ENCODE assay signal across 8 cellular contexts in the genomic region with DNA sequence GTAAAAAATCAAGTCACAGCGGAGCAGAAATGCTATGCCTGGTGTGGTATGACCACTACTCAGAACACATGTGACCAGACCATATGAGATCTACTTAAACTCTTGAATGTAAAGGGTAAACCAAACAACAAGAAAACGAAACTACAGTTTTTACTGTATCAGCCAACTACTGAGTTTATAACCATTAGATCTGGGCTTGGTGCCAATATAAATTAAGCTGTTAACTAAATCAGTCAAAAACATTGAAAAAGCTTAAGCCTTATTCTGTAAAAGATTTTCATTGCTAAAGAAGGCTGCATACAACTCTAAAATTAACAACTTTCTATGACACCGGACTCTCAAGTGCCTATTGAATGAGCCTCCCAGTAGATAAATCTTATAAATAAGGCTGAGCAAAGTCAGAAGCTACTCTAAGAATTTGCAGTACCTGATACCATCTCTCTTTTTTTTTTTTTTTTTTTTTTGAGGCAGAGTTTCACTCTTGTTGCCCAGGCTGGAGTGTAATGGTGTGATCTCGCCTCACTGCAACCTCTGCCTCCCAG. TPM values are rescaled to one million over a fixed set of nuclear protein-coding genes. Genes with fewer than 3 reads are reported as not detected.
DNase-seq lines count a peak whose midpoint lies in the region; TF ChIP-seq lines count a peak whose summit lies in the region.

No MANE protein-coding gene starts in this region.

- peaks cover 29% of the 10 kb centered on the region for H3K4me1 Mint-ChIP-seq in activated CD4-positive, alpha-beta T cell treated with anti-CD3 and anti-CD28 coated beads, Interleukin-2, amount 10 ng/mL, durations not matched to agents 7 days and 5 days
- peaks cover 55% of the 10 kb centered on the region for H3K4me1 Mint-ChIP-seq in nephron

- H3K27ac ChIP-seq in HEK293 (ENCODE audit: extremely low read depth, low read depth, low read length) (peak overlapping the region; percentile 58), substantia nigra (ENCODE audit: low read depth, low read length, poor library complexity, severe bottlenecking) (no peak overlapping the region)

- no peaks in the 10 kb centered on the region for H3K9me3 Mint-ChIP-seq in activated CD4-positive, alpha-beta T cell treated with anti-CD3 and anti-CD28 coated beads, Interleukin-2, amount 10 ng/mL, durations not matched to agents 7 days and 5 days
- no peaks in the 10 kb centered on the region for H3K9me3 Mint-ChIP-seq in nephron

- in situ Hi-C loops in astrocyte of the cerebellum (cut with HindIII; ENCODE audit: low sequenced_read_pairs) = no loop called here

- peak overlapping the region; percentile 84 for H3K27ac Mint-ChIP-seq in activated CD4-positive, alpha-beta T cell treated with anti-CD3 and anti-CD28 coated beads, Interleukin-2, amount 10 ng/mL, durations not matched to agents 7 days and 5 days
- peak overlapping the region; percentile 81 to 87 (median 86) for H3K27ac Mint-ChIP-seq in nephron

- peaks cover 2 to 5% of the 10 kb centered on the region in 2 experiments; a peak in 2 of 3 replicates for H3K36me3 ChIP-seq in HEK293 (ENCODE audit: control insufficient read depth in 2 of 2, insufficient read depth in 1 of 2, low read length in 2 of 2)
- H3K36me3 ChIP-seq in MG63 = no peaks in the 10 kb centered on the region
- no peaks in the 10 kb centered on the region for H3K36me3 ChIP-seq in H7 (replicated peaks; ENCODE audit: control insufficient read depth, insufficient read depth, low read length)

- H3K27me3 ChIP-seq in MG63 (no peaks in the 10 kb centered on the region), H7 (ENCODE audit: control insufficient read depth, insufficient read depth, low read length) (no peaks in the 10 kb centered on the region)

- H3K4me3 Mint-ChIP-seq in activated CD4-positive, alpha-beta T cell treated with anti-CD3 and anti-CD28 coated beads, Interleukin-2, amount 10 ng/mL, durations not matched to agents 7 days and 5 days = peak overlapping the region; percentile 65
- H3K4me3 Mint-ChIP-seq in nephron = peak overlapping the region in 1 of 3 experiments; percentile 26

- peaks cover 14% of the 10 kb centered on the region for H3K4me1 ChIP-seq in HEK293 (ENCODE audit: control insufficient read depth, insufficient read depth, low read length)

- POLR2A ChIA-PET in activated CD4-positive, alpha-beta T cell treated with anti-CD3 and anti-CD28 coated beads, Interleukin-2, amount 10 ng/mL, durations not matched to agents 7 days and 5 days (lab: Charles Lee) = interaction anchor here (0.6 kb wide), 1 partner anchor 12 kb away, joined by 3 read pairs; no protein-coding TSS in a partner anchor
- POLR2A ChIA-PET in HEK293 (lab: Yijun Ruan, JAX) = interaction anchor here (0.6 to 1.2 kb wide), 6 partner anchors 34 to 1165 kb away, joined by 3 to 8 read pairs (median 4); a partner anchor contains a TSS

- no peaks in the 10 kb centered on the region for H3K27me3 Mint-ChIP-seq in activated CD4-positive, alpha-beta T cell treated with anti-CD3 and anti-CD28 coated beads, Interleukin-2, amount 10 ng/mL, durations not matched to agents 7 days and 5 days
- no peaks in the 10 kb centered on the region for H3K27me3 Mint-ChIP-seq in nephron (ENCODE audit: low read depth)

- TF ChIP-seq CTCF in HEK293 (tag by site-specific recombination; IDR thresholded peaks at IDR 0.05) (no peak), astrocyte of the cerebellum (IDR thresholded peaks at IDR 0.05; ENCODE audit: low read depth, low read length, missing control alignments) (no peak), nephron (IDR thresholded peaks at IDR 0.05; ENCODE audit: unreplicated experiment in 3 of 3) (no peak)

- H3K36me3 Mint-ChIP-seq in activated CD4-positive, alpha-beta T cell treated with anti-CD3 and anti-CD28 coated beads, Interleukin-2, amount 10 ng/mL, durations not matched to agents 7 days and 5 days (ENCODE audit: low read depth) = peaks cover 21% of the 10 kb centered on the region
- H3K36me3 Mint-ChIP-seq in nephron (ENCODE audit: low read depth) = peaks cover 16% of the 10 kb centered on the region

- CTCF ChIA-PET in activated CD4-positive, alpha-beta T cell treated with anti-CD3 and anti-CD28 coated beads, Interleukin-2, amount 10 ng/mL, durations not matched to agents 7 days and 5 days (lab: Charles Lee) = interaction anchor here (0.5 kb wide), 1 partner anchor 102 kb away, joined by 3 read pairs; no protein-coding TSS in a partner anchor
- CTCF ChIA-PET in HEK293 (lab: Yijun Ruan, JAX) = no interaction called here

- peak overlapping the region; percentile 2; the same call in 1 of the 2 replicates for H3K4me3 ChIP-seq in HEK293 (ENCODE audit: low read depth, low read length)
- H3K4me3 ChIP-seq in MG63 = peak overlapping the region; percentile 21; the same call in 1 of the 2 replicates
- peak overlapping the region; percentile 1 for H3K4me3 ChIP-seq in astrocyte of the cerebellum (ENCODE audit: low read depth, low read length)
- no peak overlapping the region for H3K4me3 ChIP-seq in H7 (ENCODE audit: insufficient read depth, low read depth, low read length)

- no peaks in the 10 kb centered on the region for H3K9me3 ChIP-seq in HEK293 (ENCODE audit: control insufficient read depth, insufficient read depth, low read depth, low read length)
- no peaks in the 10 kb centered on the region for H3K9me3 ChIP-seq in MG63

- no peak for DNase-seq in activated CD4-positive, alpha-beta T cell treated with anti-CD3 and anti-CD28 coated beads, Interleukin-2, amount 10 ng/mL, durations not matched to agents 7 days and 5 days
- DNase-seq in activated CD4-positive, alpha-beta T cell treated with anti-CD3 and anti-CD28 coated beads for 1 hour = no peak
- DNase-seq in MG63 = no peak
- DNase-seq in astrocyte of the cerebellum (ENCODE audit: low read depth) = peak; percentile 80
- no peak for DNase-seq in H7
- no peak for DNase-seq in substantia nigra (lab: John Stamatoyannopoulos, UW)

TF ChIP-seq in HEK293, 187 proteins besides CTCF, POLR2A, EP300 and RAD21 (continues in another document):
- peak; percentile 29; the same call in 1 of the 2 replicates for TF ChIP-seq ZNF830 (tag by site-specific recombination; IDR thresholded peaks at IDR 0.05; ENCODE audit: low read depth)
- TF ChIP-seq GLI4 (tag by site-specific recombination; IDR thresholded peaks at IDR 0.05) = no peak
- TF ChIP-seq ZNF426 (tag by site-specific recombination; IDR thresholded peaks at IDR 0.05) = no peak
- TF ChIP-seq WT1 (tag by site-specific recombination; IDR thresholded peaks at IDR 0.05) = 0 out of 2 replicates have a peak, but pooled peaks have one; percentile 26
- peak; percentile 76 for TF ChIP-seq ZNF843 (tag by site-specific recombination; IDR thresholded peaks at IDR 0.05)
- no peak for TF ChIP-seq ZNF274 (IDR thresholded peaks at IDR 0.05; ENCODE audit: low read length)
- TF ChIP-seq ZNF274 (tag by site-specific recombination; IDR thresholded peaks at IDR 0.05; ENCODE audit: borderline replicate concordance) = no peak
- peak; percentile 34; the same call in 1 of the 2 replicates for TF ChIP-seq ZNF394 (tag by site-specific recombination; IDR thresholded peaks at IDR 0.05; ENCODE audit: borderline replicate concordance)
- TF ChIP-seq, protein P1, sequence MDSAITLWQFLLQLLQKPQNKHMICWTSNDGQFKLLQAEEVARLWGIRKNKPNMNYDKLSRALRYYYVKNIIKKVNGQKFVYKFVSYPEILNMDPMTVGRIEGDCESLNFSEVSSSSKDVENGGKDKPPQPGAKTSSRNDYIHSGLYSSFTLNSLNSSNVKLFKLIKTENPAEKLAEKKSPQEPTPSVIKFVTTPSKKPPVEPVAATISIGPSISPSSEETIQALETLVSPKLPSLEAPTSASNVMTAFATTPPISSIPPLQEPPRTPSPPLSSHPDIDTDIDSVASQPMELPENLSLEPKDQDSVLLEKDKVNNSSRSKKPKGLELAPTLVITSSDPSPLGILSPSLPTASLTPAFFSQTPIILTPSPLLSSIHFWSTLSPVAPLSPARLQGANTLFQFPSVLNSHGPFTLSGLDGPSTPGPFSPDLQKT (IDR thresholded peaks at IDR 0.05; ENCODE audit: borderline replicate concordance, low read depth, low read length) = no peak
- TF ChIP-seq ZNF155 (tag by site-specific recombination; IDR thresholded peaks at IDR 0.05) = no peak
- TF ChIP-seq, protein P2, sequence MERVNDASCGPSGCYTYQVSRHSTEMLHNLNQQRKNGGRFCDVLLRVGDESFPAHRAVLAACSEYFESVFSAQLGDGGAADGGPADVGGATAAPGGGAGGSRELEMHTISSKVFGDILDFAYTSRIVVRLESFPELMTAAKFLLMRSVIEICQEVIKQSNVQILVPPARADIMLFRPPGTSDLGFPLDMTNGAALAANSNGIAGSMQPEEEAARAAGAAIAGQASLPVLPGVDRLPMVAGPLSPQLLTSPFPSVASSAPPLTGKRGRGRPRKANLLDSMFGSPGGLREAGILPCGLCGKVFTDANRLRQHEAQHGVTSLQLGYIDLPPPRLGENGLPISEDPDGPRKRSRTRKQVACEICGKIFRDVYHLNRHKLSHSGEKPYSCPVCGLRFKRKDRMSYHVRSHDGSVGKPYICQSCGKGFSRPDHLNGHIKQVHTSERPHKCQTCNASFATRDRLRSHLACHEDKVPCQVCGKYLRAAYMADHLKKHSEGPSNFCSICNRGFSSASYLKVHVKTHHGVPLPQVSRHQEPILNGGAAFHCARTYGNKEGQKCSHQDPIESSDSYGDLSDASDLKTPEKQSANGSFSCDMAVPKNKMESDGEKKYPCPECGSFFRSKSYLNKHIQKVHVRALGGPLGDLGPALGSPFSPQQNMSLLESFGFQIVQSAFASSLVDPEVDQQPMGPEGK (tag by site-specific recombination; IDR thresholded peaks at IDR 0.05) = no peak
- no peak for TF ChIP-seq ZNF19 (tag by site-specific recombination; IDR thresholded peaks at IDR 0.05; ENCODE audit: low read depth)
- TF ChIP-seq ZBTB8A (tag by site-specific recombination; IDR thresholded peaks at IDR 0.05) = peak; percentile 47
- TF ChIP-seq OVOL3 (tag by site-specific recombination; IDR thresholded peaks at IDR 0.05) = no peak
- no peak for TF ChIP-seq KLF16 (tag by site-specific recombination; IDR thresholded peaks at IDR 0.05)

RNA-seq across cellular contexts. Expression of a gene that starts 35.4 kb away (rescaled TPM):
- 10 to 100 TPM; 54.2 to 64.4 TPM for total RNA-seq in activated CD4-positive, alpha-beta T cell treated with anti-CD3 and anti-CD28 coated beads, Interleukin-2, amount 10 ng/mL, durations not matched to agents 7 days and 5 days
- total RNA-seq in MG63 (2014; rRNA removed; shearing (Covaris generic); ENCODE audit: low replicate concordance) = 5.7 and 10.9 TPM in 2 replicates
- total RNA-seq in H7 (2014; rRNA removed; shearing (Covaris generic)) = 20.5 and 22.7 TPM in 2 replicates
